10 cellular contexts compared by ENCODE assay signal in genomic region chr11:6405039-6405667, GRCh38. TPM values are rescaled to one million over a fixed set of nuclear protein-coding genes. Genes with fewer than 3 reads are reported as not detected.
DNase-seq lines count a peak whose midpoint lies in the region; ATAC-seq and TF ChIP-seq lines count a peak whose summit lies in the region.
"Had no signal": no experiment of that assay in that cellular context is flagged by ENCODE, and none has a peak within 500 bp of the region (broad histone marks: within the 10 kb centered on the region; RNA-seq: fewer than 3 reads in every experiment).

No MANE protein-coding gene starts in this region.

- peaks cover 0 to 30% (median 11%) of the 10 kb centered on the region in 11 experiments; a peak in 13 of 22 replicates for H3K36me3 ChIP-seq in BLaER1 treated with 17β-estradiol and CSF1 and Interleukin-3, amounts not matched to agents 10 nM and 100 nM
- H3K36me3 ChIP-seq in right lobe of liver, result no peaks in the 10 kb centered on the region

- H4K20me1 ChIP-seq in BLaER1 treated with 17β-estradiol and CSF1 and Interleukin-3, amounts not matched to agents 10 nM and 100 nM, result peaks cover 0 to 46% (median 14%) of the 10 kb centered on the region in 11 experiments; a peak in 12 of 22 replicates

- POLR2A ChIA-PET in MCF 10A (lab: Yijun Ruan, JAX), result interaction anchor here (0.5 kb wide), 1 partner anchor 22 kb away, joined by 3 read pairs; no protein-coding TSS in a partner anchor

- H3K27ac ChIP-seq in BLaER1 treated with 17β-estradiol and CSF1 and Interleukin-3, amounts not matched to agents 10 nM and 100 nM, result no peak overlapping the region
- H3K27ac ChIP-seq in cingulate gyrus (ENCODE audit: low read depth, low read length) (peak overlapping the region; percentile 73), right lobe of liver (no peak overlapping the region)

- no peaks in the 10 kb centered on the region for H3K27me3 ChIP-seq in BLaER1 treated with 17β-estradiol and CSF1 and Interleukin-3, amounts not matched to agents 10 nM and 100 nM
- H3K27me3 ChIP-seq in right lobe of liver, result no peaks in the 10 kb centered on the region

- H3K9ac ChIP-seq in BLaER1 treated with 17β-estradiol and CSF1 and Interleukin-3, amounts not matched to agents 10 nM and 100 nM, result no peak overlapping the region

- CTCF ChIA-PET in MCF 10A (lab: Yijun Ruan, JAX), result interaction anchor here (0.5 to 2.1 kb wide), 3 partner anchors 14 to 459 kb away, joined by 4 to 8 read pairs (median 6); no protein-coding TSS in a partner anchor

- H3K4me3 Mint-ChIP-seq in MCF 10A (ENCODE audit: unreplicated experiment), result no peak overlapping the region

- no peak overlapping the region for H3K4me3 ChIP-seq in BLaER1 treated with 17β-estradiol and CSF1 and Interleukin-3, amounts not matched to agents 10 nM and 100 nM
- H3K4me3 ChIP-seq in right lobe of liver, result no peak overlapping the region

- ATAC-seq in right lobe of liver, result no peak

- TF ChIP-seq CTCF in right lobe of liver (IDR thresholded peaks at IDR 0.05) (no peak), MCF 10A (IDR thresholded peaks at IDR 0.05; ENCODE audit: unreplicated experiment) (no peak)

- intact Hi-C loops in right lobe of liver (cut with DNase I), result no loop called here
- intact Hi-C loops in MCF 10A (cut with micrococcal nuclease), result no loop called here

- no peak overlapping the region for H3K27ac Mint-ChIP-seq in MCF 10A (ENCODE audit: low read depth, unreplicated experiment)
- H3K27ac Mint-ChIP-seq: activated T-helper 2 cell treated with anti-CD3 and anti-CD28 coated beads, Interferon-gamma antibody, Interleukin-2, Interleukin-4, amounts not matched to agents 10 μg/mL and 5 μg/mL and 100 μg/mL, durations not matched to agents 14 hours and 24 hours and 36 hours had no signal

- no peaks in the 10 kb centered on the region for H3K9me3 Mint-ChIP-seq in MCF 10A (ENCODE audit: unreplicated experiment)
- H3K9me3 Mint-ChIP-seq: activated T-helper 2 cell treated with anti-CD3 and anti-CD28 coated beads, Interferon-gamma antibody, Interleukin-2, Interleukin-4, amounts not matched to agents 10 μg/mL and 5 μg/mL and 100 μg/mL, durations not matched to agents 14 hours and 24 hours and 36 hours had no signal

- no peaks in the 10 kb centered on the region for H3K4me1 Mint-ChIP-seq in MCF 10A (ENCODE audit: insufficient read depth, unreplicated experiment)

- peak; percentile 58 for DNase-seq in NCI-H1417 treated with DMSO at 0.1 percent for 48 hours (lab: John Stamatoyannopoulos, UW)
- peak; percentile 42 for DNase-seq in mucosa of gallbladder (ENCODE audit: low spot score)
- DNase-seq in right lobe of liver, result no peak
- no peak for DNase-seq in dermis blood vessel endothelial cell
- DNase-seq in T-helper 9 cell, result no peak
- DNase-seq in MCF 10A (ENCODE audit: unreplicated experiment), result no peak
- DNase-seq: stimulated activated CD8-positive, alpha-beta memory T cell treated with anti-CD3 and anti-CD28 coated beads, Interleukin-4, amount 100 ng/mL, for 48 hours had no signal

- no peaks in the 10 kb centered on the region for H3K9me3 ChIP-seq in BLaER1 treated with 17β-estradiol and CSF1 and Interleukin-3, amounts not matched to agents 10 nM and 100 nM (replicated peaks in 1 of 11)
- no peaks in the 10 kb centered on the region for H3K9me3 ChIP-seq in right lobe of liver

- no peaks in the 10 kb centered on the region for H3K36me3 Mint-ChIP-seq in MCF 10A (ENCODE audit: insufficient read depth, unreplicated experiment)

- peak overlapping the region in 10 of 11 experiments; percentile 78 to 94 (median 88); a peak in 15 of 22 replicates for H3K4me2 ChIP-seq in BLaER1 treated with 17β-estradiol and CSF1 and Interleukin-3, amounts not matched to agents 10 nM and 100 nM

- no peak for TF ChIP-seq POLR2A in right lobe of liver (IDR thresholded peaks at IDR 0.05)

- peaks cover 37 to 49% (median 45%) of the 10 kb centered on the region in 10 experiments for H3K4me1 ChIP-seq in BLaER1 treated with 17β-estradiol and CSF1 and Interleukin-3, amounts not matched to agents 10 nM and 100 nM
- H3K4me1 ChIP-seq in right lobe of liver, result no peaks in the 10 kb centered on the region

- H3K27me3 Mint-ChIP-seq in MCF 10A (ENCODE audit: insufficient read depth, unreplicated experiment), result peaks cover 16% of the 10 kb centered on the region

- no TSS peak for BruUV-seq in MCF 10A (replicated peaks; lab: Mats Ljungman, UMichigan)

- 100% methylated on average over 1 of the region's 13 CpGs for WGBS in right lobe of liver (ENCODE audit: insufficient coverage, low coverage, low lambda C conversion rate, missing lambda C conversion rate)

RNA-seq across cellular contexts. Expression of gene APBB1, which starts 13.7 kb away (rescaled TPM):
- total RNA-seq in mucosa of gallbladder, result 45.1 TPM
- 1 to 10 TPM; 3.3 to 5.6 (median 3.8) TPM for total RNA-seq in right lobe of liver
- 43.9 and 52.9 TPM in 2 replicates for total RNA-seq in dermis blood vessel endothelial cell
- 0.89 and 1.3 TPM in 2 replicates for total RNA-seq in MCF 10A (2022)

RNA-seq across cellular contexts. Expression of gene SMPD1, which starts 14.9 kb away (rescaled TPM):
- total RNA-seq in mucosa of gallbladder (69.7 TPM), right lobe of liver (10 to 100 TPM; 45.3 to 77.9 (median 57.3) TPM), dermis blood vessel endothelial cell (25.2 and 27.6 TPM in 2 replicates), MCF 10A (2022) (15.0 and 32.2 TPM in 2 replicates)

RNA-seq across cellular contexts. Expression of gene HPX, which starts 35.6 kb away (rescaled TPM):
- total RNA-seq in mucosa of gallbladder, result 5.2 TPM
- 1,000 to 10,000 TPM; 3,555 to 5,250 (median 4,456) TPM for total RNA-seq in right lobe of liver
- total RNA-seq in dermis blood vessel endothelial cell, result 0.19 and 0.51 TPM in 2 replicates
- total RNA-seq in MCF 10A (2022), result 0.71 and 0.75 TPM in 2 replicates

Comparison
In these comparisons a context has a peak if more than half of its experiments do, and no peak if none do; other contexts are left out.
1. DNase-seq: peak in NCI-H1417 treated with DMSO at 0.1 percent for 48 hours (single experiment) and mucosa of gallbladder (single experiment); none in right lobe of liver (0 of 3), dermis blood vessel endothelial cell (single experiment), T-helper 9 cell (single experiment) and MCF 10A (single experiment).
2. RNA of gene HPX, which starts 35.6 kb away (total RNA-seq): 3,555 to 5,250 TPM in right lobe of liver; 5.2 TPM in mucosa of gallbladder (single experiment), 0.71 to 0.75 TPM in MCF 10A and 0.19 to 0.51 TPM in dermis blood vessel endothelial cell; every median in the first group is over 100 times any median in the second.